21 cellular contexts compared by ENCODE assay signal in the genomic region with DNA sequence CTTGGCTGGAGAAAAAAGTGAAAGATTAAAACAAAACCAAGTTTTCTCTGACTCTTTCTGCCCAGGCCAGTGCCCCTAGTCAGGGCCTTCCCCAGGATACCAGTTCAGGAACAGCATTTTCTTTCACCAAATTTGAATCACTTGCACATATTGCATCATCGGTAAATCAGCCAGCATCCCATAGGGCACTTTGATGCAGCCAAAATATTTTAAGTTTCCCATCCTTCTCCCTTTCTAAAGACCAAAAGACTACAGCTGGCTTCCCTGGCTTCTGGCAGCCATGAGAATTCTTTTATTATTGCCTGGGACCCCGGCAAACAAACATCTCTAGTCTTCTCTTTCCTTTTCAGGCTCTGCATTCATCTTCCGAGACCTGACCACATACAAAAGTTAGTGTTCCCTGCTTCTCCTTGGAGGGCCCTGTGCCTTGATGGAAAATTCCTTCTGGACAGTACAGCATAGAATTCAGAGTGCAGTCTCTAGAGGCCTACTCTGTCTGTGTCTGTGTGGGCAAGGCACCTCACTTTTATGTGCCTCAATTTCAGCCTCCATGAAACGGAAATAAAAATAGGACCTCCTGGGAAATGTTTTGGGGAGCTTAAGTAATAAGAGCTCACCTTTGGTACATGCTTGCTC.
DNase-seq lines count a peak whose midpoint lies in the region; ATAC-seq and TF ChIP-seq lines count a peak whose summit lies in the region.
"Had no signal": no experiment of that assay in that cellular context is flagged by ENCODE, and none has a peak within 500 bp of the region (broad histone marks: within the 10 kb centered on the region; RNA-seq: fewer than 3 reads in every experiment).

No MANE protein-coding gene starts in this region.

- no peak overlapping the region for H3K14ac ChIP-seq in IMR-90 (replicated peaks; ENCODE audit: low read depth, low read length)

- no peak for TF ChIP-seq CTCF in IMR-90 (conservative IDR thresholded peaks at IDR 0.05; ENCODE audit: low read depth, low read length)
- TF ChIP-seq CTCF in gastrocnemius medialis (IDR thresholded peaks at IDR 0.05 in 4 of 5, conservative IDR thresholded peaks at IDR 0.05 in 1 of 5) = no peak

- H2BK5ac ChIP-seq in IMR-90 (ENCODE audit: low read depth, low read length, poor library complexity, severe bottlenecking) = no peak overlapping the region

- H2AK9ac ChIP-seq in IMR-90 (replicated peaks; ENCODE audit: low read depth, low read length, poor library complexity) = no peak overlapping the region

- H3K4me1 ChIP-seq in IMR-90 (ENCODE audit: control insufficient read depth, insufficient read depth, low read length) (no peaks in the 10 kb centered on the region), gastrocnemius medialis (no peaks in the 10 kb centered on the region)

- BruUV-seq in IMR-90 (replicated peaks; lab: Mats Ljungman, UMichigan) = no TSS peak

- H3K36me3 ChIP-seq in IMR-90 (ENCODE audit: control insufficient read depth, insufficient read depth, low read length) (no peaks in the 10 kb centered on the region), gastrocnemius medialis (no peaks in the 10 kb centered on the region)

- H4K20me1 ChIP-seq in IMR-90 (ENCODE audit: insufficient read depth, low read length) = no peaks in the 10 kb centered on the region

- H2AFZ ChIP-seq in IMR-90 (replicated peaks; ENCODE audit: low read length, poor library complexity) = no peak overlapping the region

- in situ Hi-C loops in IMR-90 (cut with MboI; ENCODE audit: low sequenced_read_pairs) (no loop called here), gastrocnemius medialis (cut with MboI; ENCODE audit: low sequenced_read_pairs in 4 of 4) (no loop called here)

- no peaks in the 10 kb centered on the region for H3K27me3 ChIP-seq in IMR-90 (ENCODE audit: control insufficient read depth, insufficient read depth, low read length)
- H3K27me3 ChIP-seq in layer of hippocampus (ENCODE audit: control insufficient read depth, insufficient read depth, low read length) = no peaks in the 10 kb centered on the region
- H3K27me3 ChIP-seq in gastrocnemius medialis = no peaks in the 10 kb centered on the region

- dilution Hi-C loops in IMR-90 (cut with HindIII; ENCODE audit: low sequenced_read_pairs, unreplicated experiment) = no loop called here

- no peak overlapping the region for H3K9ac ChIP-seq in IMR-90 (ENCODE audit: low read depth, low read length)
- H3K9ac ChIP-seq: SK-N-SH had no signal

- H3K18ac ChIP-seq in IMR-90 (ENCODE audit: low read depth, low read length) = no peak overlapping the region

- no peak for TF ChIP-seq RAD21 in IMR-90 (IDR thresholded peaks at IDR 0.05; ENCODE audit: low read length)

- no peak overlapping the region for H3K4ac ChIP-seq in IMR-90 (ENCODE audit: low read depth, low read length)

- no peaks in the 10 kb centered on the region for H3K9me1 ChIP-seq in IMR-90 (ENCODE audit: insufficient read depth, low read length)

- H3K9me3 Mint-ChIP-seq in stimulated activated effector memory CD8-positive, alpha-beta T cell treated with anti-CD3 and anti-CD28 coated beads, Interleukin-12 subunit alpha, Interleukin-12 subunit beta, amount 100 ng/mL, for 72 hours = no peaks in the 10 kb centered on the region
- H3K9me3 Mint-ChIP-seq: H9, IgD-negative memory B cell had no signal

- H3K4me2 ChIP-seq in IMR-90 (ENCODE audit: low read depth, low read length) = no peak overlapping the region
- H3K4me2 ChIP-seq: SK-N-SH had no signal

- no peaks in the 10 kb centered on the region for H3K9me3 ChIP-seq in IMR-90 (ENCODE audit: control insufficient read depth, insufficient read depth, low read length)
- no peaks in the 10 kb centered on the region for H3K9me3 ChIP-seq in gastrocnemius medialis
- H3K9me3 ChIP-seq: SK-N-SH had no signal

- CTCF ChIA-PET in IMR-90 (lab: Yijun Ruan, JAX) = no interaction called here

- H3K79me1 ChIP-seq in IMR-90 (ENCODE audit: low read depth in 1 of 2, low read length in 2 of 2) = no peaks in the 10 kb centered on the region

- ATAC-seq in IMR-90 (ENCODE audit: low read depth) (no peak), gastrocnemius medialis (peak in 1 of 2 donors; percentile 61)
- no peak for ATAC-seq in stimulated activated effector memory CD8-positive, alpha-beta T cell treated with anti-CD3 and anti-CD28 coated beads, Interleukin-12 subunit alpha, Interleukin-12 subunit beta, amount 100 ng/mL, for 72 hours

- no peak overlapping the region for H2BK20ac ChIP-seq in IMR-90 (ENCODE audit: low read depth, low read length)

- TF ChIP-seq POLR2A in IMR-90 (IDR thresholded peaks at IDR 0.05; ENCODE audit: low read depth, low read length) (no peak), gastrocnemius medialis (IDR thresholded peaks at IDR 0.05) (no peak)

- no peak overlapping the region for H4K91ac ChIP-seq in IMR-90 (ENCODE audit: insufficient read depth, low read depth, low read length)

- no peaks in the 10 kb centered on the region for H3K4me1 Mint-ChIP-seq in stimulated activated effector memory CD8-positive, alpha-beta T cell treated with anti-CD3 and anti-CD28 coated beads, Interleukin-12 subunit alpha, Interleukin-12 subunit beta, amount 100 ng/mL, for 72 hours
- H3K4me1 Mint-ChIP-seq: H9, IgD-negative memory B cell had no signal

- intact Hi-C loops in IMR-90 (cut with micrococcal nuclease) = no loop called here
- intact Hi-C loops in gastrocnemius medialis (cut with DNase I; ENCODE audit: low total_unique reads) = no loop called here

- H2BK120ac ChIP-seq in IMR-90 (ENCODE audit: low read depth, low read length) = no peak overlapping the region

- H3K27ac Mint-ChIP-seq in stimulated activated effector memory CD8-positive, alpha-beta T cell treated with anti-CD3 and anti-CD28 coated beads, Interleukin-12 subunit alpha, Interleukin-12 subunit beta, amount 100 ng/mL, for 72 hours = no peak overlapping the region
- H3K27ac Mint-ChIP-seq: H9, IgD-negative memory B cell had no signal

- H3K4me3 ChIP-seq in IMR-90 (ENCODE audit: insufficient read depth, low read depth, low read length) = no peak overlapping the region
- no peak overlapping the region for H3K4me3 ChIP-seq in gastrocnemius medialis

- no peak for DNase-seq in IMR-90
- peak; percentile 4 for DNase-seq in cerebellar cortex (ENCODE audit: low spot score)
- no peak for DNase-seq in gastrocnemius medialis
- no peak for DNase-seq in stimulated activated effector memory CD8-positive, alpha-beta T cell treated with anti-CD3 and anti-CD28 coated beads, Interleukin-12 subunit alpha, Interleukin-12 subunit beta, amount 100 ng/mL, for 72 hours (ENCODE audit: low spot score in 2 of 2)
- DNase-seq in NCI-H510A (lab: John Stamatoyannopoulos, UW) = no peak
- no peak for DNase-seq in MV-4-11 (lab: John Stamatoyannopoulos, UW)
- DNase-seq: AML-193, DMS79 treated with DMSO at 0.1 percent for 48 hours, H9, Kasumi-1, MM.1S, NCI-H1092 treated with DMSO at 0.1 percent for 48 hours, NCI-H146, NCI-H2029 treated with DMSO at 0.1 percent for 48 hours, NCI-H2171 treated with DMSO at 0.1 percent for 48 hours, NCI-H446 treated with DMSO at 0.1 percent for 48 hours, SHP77 treated with DMSO at 0.1 percent for 48 hours, SK-N-SH had no signal

- no peak overlapping the region for H3K4me3 Mint-ChIP-seq in stimulated activated effector memory CD8-positive, alpha-beta T cell treated with anti-CD3 and anti-CD28 coated beads, Interleukin-12 subunit alpha, Interleukin-12 subunit beta, amount 100 ng/mL, for 72 hours
- H3K4me3 Mint-ChIP-seq: H9, IgD-negative memory B cell had no signal

- H3K23ac ChIP-seq in IMR-90 (ENCODE audit: low read depth, low read length) = no peak overlapping the region

- no peak overlapping the region for H4K5ac ChIP-seq in IMR-90 (ENCODE audit: low read depth, low read length)

- H3K56ac ChIP-seq in IMR-90 (ENCODE audit: extremely low read depth, insufficient read depth, low read length) = no peak overlapping the region

- H2BK15ac ChIP-seq in IMR-90 (ENCODE audit: low read depth, low read length) = no peak overlapping the region

- H3K36me3 Mint-ChIP-seq in stimulated activated effector memory CD8-positive, alpha-beta T cell treated with anti-CD3 and anti-CD28 coated beads, Interleukin-12 subunit alpha, Interleukin-12 subunit beta, amount 100 ng/mL, for 72 hours = no peaks in the 10 kb centered on the region
- H3K36me3 Mint-ChIP-seq: IgD-negative memory B cell had no signal

- no peak overlapping the region for H3K27ac ChIP-seq in IMR-90 (ENCODE audit: insufficient read depth, low read length)
- peak overlapping the region; percentile 49 for H3K27ac ChIP-seq in layer of hippocampus (ENCODE audit: low read depth, low read length)
- H3K27ac ChIP-seq in gastrocnemius medialis = peak overlapping the region in 3 of 4 donors; percentile 17 to 38 (median 22)
- H3K27ac ChIP-seq: HL-60 had no signal

- no peak overlapping the region for H4K8ac ChIP-seq in IMR-90 (ENCODE audit: low read depth in 2 of 2, low read length in 2 of 2)

- 41% methylated on average over 2 of the region's 4 CpGs; no CpG with 5 or more reads in 1 of the 2 experiments for WGBS in IMR-90 (ENCODE audit: extremely low coverage in 2 of 2, insufficient read length in 1 of 2), 2 experiments

- H2AK5ac ChIP-seq in IMR-90 (ENCODE audit: low read depth, low read length) = no peak overlapping the region

- POLR2A ChIA-PET in IMR-90 (lab: Charles Lee; ENCODE audit: unreplicated experiment) = no interaction called here

TF ChIP-seq in IMR-90, 13 proteins besides CTCF, POLR2A, EP300 and RAD21:
- TF ChIP-seq CEBPB (IDR thresholded peaks at IDR 0.05; ENCODE audit: low read depth, low read length) (peak; percentile 52), RCOR1 (IDR thresholded peaks at IDR 0.05; ENCODE audit: insufficient replicate concordance, low read length) (no peak)
